In genomic region chr1:85748120-85748519, GRCh38 we compare ENCODE assay signal across 11 cellular contexts.
"Had no signal": no experiment of that assay in that cellular context is flagged by ENCODE, and none has a peak within 500 bp of the region (broad histone marks: within the 10 kb centered on the region; RNA-seq: fewer than 3 reads in every experiment).

No MANE protein-coding gene starts in this region.

- H3K36me3 ChIP-seq: HAP-1 had no signal

- H3K27ac ChIP-seq: GM23248, HL-60, KMS-11 had no signal

- H3K9me3 Mint-ChIP-seq: HFFc6 had no signal

- H3K9ac ChIP-seq: GM23248, KMS-11 had no signal

- H3K4me3 Mint-ChIP-seq: HFFc6 had no signal

- FAIRE-seq: HTR-8/SVneo had no signal

- DNase-seq: GM23248, GOT3, H7, HFFc6, IMR-90, KBM-7 had no signal

- H3K4me2 ChIP-seq: KMS-11 had no signal

- H2AFZ ChIP-seq: GM23248 had no signal

- H3K4me3 ChIP-seq: GM23248, HAP-1 had no signal

- H3K4me1 ChIP-seq: HAP-1 had no signal

- ATAC-seq: HCT116 had no signal

- H3K27ac Mint-ChIP-seq: HFFc6 had no signal
